In the genomic region with DNA sequence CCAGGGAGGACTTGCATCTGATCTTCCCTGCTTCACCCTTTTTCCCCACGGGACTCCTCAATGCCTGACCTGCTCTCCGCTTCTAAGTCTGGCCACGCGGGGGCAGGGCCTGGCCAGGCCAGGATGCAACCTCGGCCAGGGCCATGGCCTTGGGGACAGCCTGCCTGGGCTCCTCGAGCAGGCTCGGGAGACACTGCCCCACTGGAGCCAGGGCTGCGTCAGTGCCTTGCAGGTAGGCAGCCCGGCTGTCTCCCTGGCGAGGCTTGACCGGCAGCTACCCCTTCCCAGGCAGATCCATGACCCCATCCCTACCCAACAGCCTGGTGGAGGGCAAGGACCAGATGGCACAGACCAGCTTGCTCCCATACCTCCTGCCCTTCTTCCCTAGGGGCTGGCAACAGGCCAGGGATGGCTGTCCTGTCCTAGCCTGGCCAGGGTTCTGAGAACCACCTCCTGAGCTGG, we compare ENCODE assay signal across 11 cellular contexts. TPM values are rescaled to one million over a fixed set of nuclear protein-coding genes. Genes with fewer than 3 reads are reported as not detected.
DNase-seq lines count a peak whose midpoint lies in the region; ATAC-seq and TF ChIP-seq lines count a peak whose summit lies in the region.
"Had no signal": no experiment of that assay in that cellular context is flagged by ENCODE, and none has a peak within 500 bp of the region (broad histone marks: within the 10 kb centered on the region; RNA-seq: fewer than 3 reads in every experiment).

No MANE protein-coding gene starts in this region.

- H3K4me3 Mint-ChIP-seq in nephron, result peak overlapping the region in 2 of 3 experiments; percentile 19 to 47
- H3K4me3 Mint-ChIP-seq: activated naive CD8-positive, alpha-beta T cell treated with anti-CD3 and anti-CD28 coated beads for 36 hours had no signal

- DNase-seq in AG04450 (ENCODE audit: low read depth, low spot score) (no peak), PC-9 (peak in 1 of 2 experiments; percentile 30), fibroblast of villous mesenchyme (ENCODE audit: low read depth) (no peak), germinal center (ENCODE audit: low spot score) (no peak), DMS79 (lab: John Stamatoyannopoulos, UW) (no peak)
- DNase-seq in effector CD4-positive, alpha-beta T cell, result no peak
- DNase-seq: activated CD4-positive, CD25-positive, alpha-beta regulatory T cell; activated naive CD8-positive, alpha-beta T cell treated with anti-CD3 and anti-CD28 coated beads for 36 hours; MM.1S had no signal

- H3K36me3 ChIP-seq in PC-9 (ENCODE audit: low read depth), result no peaks in the 10 kb centered on the region

- no peaks in the 10 kb centered on the region for H3F3A ChIP-seq in PC-9 (ENCODE audit: insufficient read depth, low read depth)

- no peak for ATAC-seq in GM21723 (IDR thresholded peaks at IDR 0.05; ENCODE audit: unreplicated experiment)

- CTCF ChIA-PET in AG04450 (lab: Charles Lee) (no interaction called here), PC-9 (lab: Charles Lee) (no interaction called here)

- POLR2A ChIA-PET in AG04450 (lab: Yijun Ruan, JAX), result no interaction called here
- POLR2A ChIA-PET in PC-9 (lab: Charles Lee; ENCODE audit: unreplicated experiment), result no interaction called here

- peaks cover 4% of the 10 kb centered on the region for H3K4me1 Mint-ChIP-seq in nephron

- no peak overlapping the region for H2AFZ ChIP-seq in PC-9

- no peaks in the 10 kb centered on the region for H3K9me2 ChIP-seq in PC-9 (ENCODE audit: insufficient read depth)

- no TSS peak for BruUV-seq in PC-9 (replicated peaks; lab: Mats Ljungman, UMichigan)

- intact Hi-C loops in PC-9 (cut with micrococcal nuclease; ENCODE audit: unreplicated experiment), result no loop called here

- no peak overlapping the region for H3K4me2 ChIP-seq in PC-9

- no peaks in the 10 kb centered on the region for H4K20me1 ChIP-seq in PC-9 (ENCODE audit: insufficient read depth)

- no peaks in the 10 kb centered on the region for H3K9me3 Mint-ChIP-seq in nephron
- H3K9me3 Mint-ChIP-seq: activated naive CD8-positive, alpha-beta T cell treated with anti-CD3 and anti-CD28 coated beads for 36 hours had no signal

- H3K9me3 ChIP-seq in AG04450 (ENCODE audit: control insufficient read depth, insufficient read depth, low read length) (peaks cover 6% of the 10 kb centered on the region; the same call in 1 of the 2 replicates), PC-9 (ENCODE audit: insufficient read depth, low read depth) (no peaks in the 10 kb centered on the region)

- TF ChIP-seq CTCF in AG04450 (IDR thresholded peaks at IDR 0.05; ENCODE audit: low read depth, low read length) (peak; percentile 38), PC-9 (conservative IDR thresholded peaks at IDR 0.05) (peak; percentile 43), fibroblast of villous mesenchyme (IDR thresholded peaks at IDR 0.05; ENCODE audit: insufficient read depth, low read depth, low read length) (peak; percentile 29), nephron (IDR thresholded peaks at IDR 0.05; ENCODE audit: unreplicated experiment in 3 of 3) (peak; percentile 31 to 57 (median 40))

- H3K27me3 Mint-ChIP-seq in nephron (ENCODE audit: low read depth), result peaks cover 88% of the 10 kb centered on the region

- no peak overlapping the region for H3K27ac Mint-ChIP-seq in nephron
- H3K27ac Mint-ChIP-seq: activated naive CD8-positive, alpha-beta T cell treated with anti-CD3 and anti-CD28 coated beads for 36 hours had no signal

- H3K79me2 ChIP-seq in PC-9 (ENCODE audit: low read depth), result no peaks in the 10 kb centered on the region

- H3K27ac ChIP-seq in AG04450 (ENCODE audit: low read depth, low read length), result no peak overlapping the region
- no peak overlapping the region for H3K27ac ChIP-seq in PC-9

- H3K27me3 ChIP-seq in AG04450 (ENCODE audit: control insufficient read depth, insufficient read depth, low read length), result peaks cover 69% of the 10 kb centered on the region
- peaks cover 31% of the 10 kb centered on the region for H3K27me3 ChIP-seq in PC-9 (ENCODE audit: insufficient read depth, low read depth)

- no peak overlapping the region for H3K4me3 ChIP-seq in AG04450 (ENCODE audit: low read depth, low read length)
- no peak overlapping the region for H3K4me3 ChIP-seq in PC-9
- no peak overlapping the region for H3K4me3 ChIP-seq in fibroblast of villous mesenchyme (ENCODE audit: low read depth, low read length)

- no peaks in the 10 kb centered on the region for H3K36me3 Mint-ChIP-seq in nephron (ENCODE audit: low read depth)
- H3K36me3 Mint-ChIP-seq: activated naive CD8-positive, alpha-beta T cell treated with anti-CD3 and anti-CD28 coated beads for 36 hours had no signal

- H3K4me1 ChIP-seq in PC-9 (replicated peaks; ENCODE audit: insufficient read depth), result no peaks in the 10 kb centered on the region

RNA-seq across cellular contexts. Expression of a gene that starts 2.7 kb away (rescaled TPM):
- 0.06 and 0.16 TPM in 2 replicates for polyA plus RNA-seq in AG04450 (2011; rRNA removed)
- polyA minus RNA-seq in AG04450 (2011; rRNA and poly(A)+ RNA removed), result not detected in 2 replicates
- total RNA-seq in PC-9 (2021) (not detected in 2 replicates), fibroblast of villous mesenchyme (under 0.01 and 1.7 TPM in 2 replicates)

RNA-seq across cellular contexts. Expression of a gene that starts 45.0 kb away (rescaled TPM):
- not detected in 2 replicates for polyA plus RNA-seq in AG04450 (2011; rRNA removed)
- polyA minus RNA-seq in AG04450 (2011; rRNA and poly(A)+ RNA removed), result not detected in 2 replicates
- total RNA-seq in PC-9 (2021) (not detected in 2 replicates), fibroblast of villous mesenchyme (not detected in 2 replicates)
- total RNA-seq: activated naive CD8-positive, alpha-beta T cell treated with anti-CD3 and anti-CD28 coated beads for 36 hours had no signal
